Comparison of ENCODE assay signal across 33 cellular contexts in genomic region chr18:5653802-5654201, GRCh38.
"Had no signal": no experiment of that assay in that cellular context is flagged by ENCODE, and none has a peak within 500 bp of the region (broad histone marks: within the 10 kb centered on the region; RNA-seq: fewer than 3 reads in every experiment).

No MANE protein-coding gene starts in this region.

- FAIRE-seq: astrocyte, TTC549 had no signal

- ATAC-seq: activated CD8-positive, alpha-beta T cell treated with anti-CD3 and anti-CD28 coated beads for 36 hours; activated naive CD4-positive, alpha-beta T cell treated with anti-CD3 and anti-CD28 coated beads, Interleukin-2, amount 50 U/mL, for 72 hours; activated T-cell treated with anti-CD3 and anti-CD28 coated beads, Interleukin-2, amount 50 U/mL, for 4 hours; activated T-cell treated with anti-CD3 and anti-CD28 coated beads, Interleukin-2, amount 50 U/mL, for 72 hours; activated T-helper 17 cell treated with anti-CD3 and anti-CD28 coated beads, Interleukin-2, amount 50 U/mL, for 72 hours; body of pancreas; T-cell; T-helper 17 cell had no signal

- DNase-seq: activated B cell treated with CpG ODN at 0.5 μM for 24 hours; activated CD4-positive, alpha-beta memory T cell treated with anti-CD3 and anti-CD28 coated beads for 36 hours; activated CD4-positive, alpha-beta T cell treated with anti-CD3 and anti-CD28 coated beads for 4 hours; activated CD4-positive, alpha-beta T cell treated with anti-CD3 and anti-CD28 coated beads, Interleukin-2, amount 10 ng/mL, durations not matched to agents 24 days and 14 days; activated CD4-positive, alpha-beta T cell treated with anti-CD3 and anti-CD28 coated beads, Interleukin-2, amount 50 U/mL, for 1 hour; activated CD4-positive, alpha-beta T cell treated with anti-CD3 and anti-CD28 coated beads, Interleukin-2, amount 50 U/mL, for 4 hours; activated CD4-positive, CD25-positive, alpha-beta regulatory T cell treated with anti-CD3 and anti-CD28 coated beads, Interleukin-2, amount 50 U/mL, for 72 hours; activated CD8-positive, alpha-beta memory T cell treated with anti-CD3 and anti-CD28 coated beads, Interleukin-2, amount 50 U/mL, for 4 hours; activated CD8-positive, alpha-beta T cell treated with anti-CD3 and anti-CD28 coated beads for 36 hours; activated effector memory CD4-positive, alpha-beta T cell treated with anti-CD3 and anti-CD28 coated beads, Interleukin-2, amount 50 U/mL, for 16 hours; activated gamma-delta T cell treated with Interleukin-2 at 50 U/mL for 16 hours; activated naive CD4-positive, alpha-beta T cell; activated naive CD4-positive, alpha-beta T cell treated with anti-CD3 and anti-CD28 coated beads for 36 hours; activated naive CD4-positive, alpha-beta T cell treated with anti-CD3 and anti-CD28 coated beads, Interleukin-2, amount 50 U/mL, for 16 hours; activated naive CD8-positive, alpha-beta T cell treated with anti-CD3 and anti-CD28 coated beads for 36 hours; activated T-cell treated with anti-CD3 and anti-CD28 coated beads for 4 hours; activated T-cell treated with anti-CD3 and anti-CD28 coated beads, Interleukin-2, amount 50 U/mL, for 1 hour; activated T-cell treated with anti-CD3 and anti-CD28 coated beads, Interleukin-2, amount 50 U/mL, for 4 hours; activated T-cell treated with anti-CD3 and anti-CD28 coated beads, Interleukin-2, amount 50 U/mL, for 72 hours; adrenal gland; amniotic stem cell; aorta; body of pancreas; brain microvascular endothelial cell; central memory CD4-positive, alpha-beta T cell; T-cell; T-helper 17 cell had no signal

- H3K4me3 ChIP-seq: adrenal gland, body of pancreas, breast epithelium had no signal

- H3K27me3 ChIP-seq: adrenal gland, body of pancreas, brain microvascular endothelial cell, breast epithelium had no signal

- H3K27ac ChIP-seq: adrenal gland, body of pancreas, brain microvascular endothelial cell, breast epithelium, VCaP had no signal

- H3K4me1 ChIP-seq: adrenal gland, body of pancreas, breast epithelium had no signal

- H3K9me3 ChIP-seq: adrenal gland, body of pancreas, breast epithelium had no signal

- H3K36me3 ChIP-seq: adrenal gland, brain microvascular endothelial cell, breast epithelium had no signal
